In the genomic region with DNA sequence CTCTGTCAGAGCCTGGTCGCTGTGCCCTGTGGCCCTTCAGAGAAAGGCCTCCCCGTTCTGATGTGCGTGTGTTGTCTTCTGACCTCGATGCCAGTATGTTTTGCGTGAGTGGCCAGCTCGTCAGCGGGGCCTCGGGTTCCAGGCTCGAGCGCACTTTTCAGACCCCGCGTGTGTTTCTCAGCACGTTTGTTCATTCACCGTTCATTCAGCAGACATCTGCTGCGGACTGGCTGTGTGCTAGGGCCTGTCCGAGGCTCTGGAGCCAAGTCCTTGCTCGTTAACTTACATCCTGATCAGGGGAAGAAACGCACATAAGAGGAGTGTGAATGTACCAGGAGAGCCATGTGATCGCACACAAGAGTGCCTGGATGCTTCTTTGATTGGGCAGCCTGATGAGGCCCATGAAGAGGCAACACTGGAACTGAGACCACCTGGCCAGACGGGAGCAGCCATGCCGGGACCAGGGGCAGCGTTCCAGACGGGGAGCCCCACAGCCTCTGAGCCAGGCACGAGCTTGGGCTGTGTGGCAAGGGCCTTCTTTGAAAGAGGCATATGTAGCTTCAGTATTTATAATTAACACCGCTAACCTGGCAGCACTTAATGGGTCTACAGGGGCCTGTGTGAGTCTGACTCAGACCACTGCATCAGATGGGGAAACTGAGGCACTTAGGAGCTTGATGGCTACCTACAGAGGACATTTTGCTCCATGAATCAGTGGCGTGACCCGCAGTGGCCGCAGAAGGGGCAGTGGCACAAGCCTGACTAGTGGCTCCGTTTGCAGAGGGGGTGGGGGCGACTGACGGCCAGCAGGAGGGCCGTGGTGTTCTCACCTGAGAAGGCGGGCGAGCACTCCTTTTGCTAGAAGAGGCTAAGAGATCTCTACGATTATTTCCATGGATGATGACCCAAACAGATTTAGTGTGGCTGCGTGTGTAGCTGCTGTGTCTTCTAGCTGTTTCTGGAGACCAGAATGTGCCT, we compare ENCODE assay signal across 19 cellular contexts.
A peak's percentile ranks its signal among the peaks of the same experiment; 100 is the strongest.
DNase-seq lines count a peak whose midpoint lies in the region; ATAC-seq and TF ChIP-seq lines count a peak whose summit lies in the region.
"Had no signal": no experiment of that assay in that cellular context is flagged by ENCODE, and none has a peak within 500 bp of the region (broad histone marks: within the 10 kb centered on the region; RNA-seq: fewer than 3 reads in every experiment).

No MANE protein-coding gene starts in this region.

- peak overlapping the region; percentile 31 for H3K27ac Mint-ChIP-seq in activated CD4-positive, alpha-beta T cell treated with anti-CD3 and anti-CD28 coated beads, Interleukin-2, amount 10 ng/mL, durations not matched to agents 7 days and 5 days
- peak overlapping the region; percentile 33 for H3K27ac Mint-ChIP-seq in activated T-helper 17 cell treated with anti-CD3 and anti-CD28 coated beads, Interleukin-2, amount 50 U/mL, for 72 hours
- H3K27ac Mint-ChIP-seq in naive thymus-derived CD8-positive, alpha-beta T cell = peak overlapping the region in 7 of 10 donors; percentile 39 to 89 (median 63)
- H3K27ac Mint-ChIP-seq in glutamatergic neuron (ENCODE audit: unreplicated experiment) = no peak overlapping the region
- H3K27ac Mint-ChIP-seq: CD4-positive, alpha-beta T cell; T-helper 17 cell had no signal

- CTCF ChIA-PET in activated CD4-positive, alpha-beta T cell treated with anti-CD3 and anti-CD28 coated beads, Interleukin-2, amount 10 ng/mL, durations not matched to agents 7 days and 5 days (lab: Charles Lee) = interaction anchor here (1.0 to 2.2 kb wide), 5 partner anchors 10 to 30 kb away, joined by 3 to 7 read pairs (median 4); no protein-coding TSS in a partner anchor

- H3K9me3 Mint-ChIP-seq in activated CD4-positive, alpha-beta T cell treated with anti-CD3 and anti-CD28 coated beads, Interleukin-2, amount 10 ng/mL, durations not matched to agents 7 days and 5 days = peaks cover 25% of the 10 kb centered on the region
- peaks cover 11% of the 10 kb centered on the region for H3K9me3 Mint-ChIP-seq in activated T-helper 17 cell treated with anti-CD3 and anti-CD28 coated beads, Interleukin-2, amount 50 U/mL, for 72 hours
- H3K9me3 Mint-ChIP-seq in naive thymus-derived CD8-positive, alpha-beta T cell = peaks cover 0 to 18% (median 12%) of the 10 kb centered on the region in 9 donors
- H3K9me3 Mint-ChIP-seq in glutamatergic neuron (ENCODE audit: unreplicated experiment) = peaks cover 7% of the 10 kb centered on the region

- H3K36me3 Mint-ChIP-seq in activated CD4-positive, alpha-beta T cell treated with anti-CD3 and anti-CD28 coated beads, Interleukin-2, amount 10 ng/mL, durations not matched to agents 7 days and 5 days (ENCODE audit: low read depth) = peaks cover 44% of the 10 kb centered on the region
- peaks cover 17% of the 10 kb centered on the region for H3K36me3 Mint-ChIP-seq in activated T-helper 17 cell treated with anti-CD3 and anti-CD28 coated beads, Interleukin-2, amount 50 U/mL, for 72 hours (ENCODE audit: low read depth)
- H3K36me3 Mint-ChIP-seq in naive thymus-derived CD8-positive, alpha-beta T cell = peaks cover 8 to 27% (median 27%) of the 10 kb centered on the region in 3 donors
- peaks cover 22% of the 10 kb centered on the region for H3K36me3 Mint-ChIP-seq in glutamatergic neuron (ENCODE audit: unreplicated experiment)

- no peak overlapping the region for H3K4me3 Mint-ChIP-seq in activated CD4-positive, alpha-beta T cell treated with anti-CD3 and anti-CD28 coated beads, Interleukin-2, amount 10 ng/mL, durations not matched to agents 7 days and 5 days
- H3K4me3 Mint-ChIP-seq in activated T-helper 17 cell treated with anti-CD3 and anti-CD28 coated beads, Interleukin-2, amount 50 U/mL, for 72 hours = no peak overlapping the region
- H3K4me3 Mint-ChIP-seq in naive thymus-derived CD8-positive, alpha-beta T cell = peak overlapping the region in 2 of 10 donors; percentile 27 to 39
- H3K4me3 Mint-ChIP-seq in glutamatergic neuron (ENCODE audit: unreplicated experiment) = no peak overlapping the region
- H3K4me3 Mint-ChIP-seq: CD4-positive, alpha-beta T cell had no signal

- POLR2A ChIA-PET in activated CD4-positive, alpha-beta T cell treated with anti-CD3 and anti-CD28 coated beads, Interleukin-2, amount 10 ng/mL, durations not matched to agents 7 days and 5 days (lab: Charles Lee) = no interaction called here
- POLR2A ChIA-PET in naive thymus-derived CD8-positive, alpha-beta T cell (lab: Charles Lee) = interaction anchor here (0.6 to 1.7 kb wide), 3 partner anchors 9 to 40 kb away, joined by 3 to 4 read pairs (median 3); no protein-coding TSS in a partner anchor

- ATAC-seq in activated T-helper 17 cell treated with anti-CD3 and anti-CD28 coated beads, Interleukin-2, amount 50 U/mL, for 72 hours (replicated peaks) = no peak
- ATAC-seq in naive thymus-derived CD8-positive, alpha-beta T cell = no peak
- ATAC-seq: HCT116, lower lobe of right lung, mucosa of descending colon, psoas muscle, T-helper 17 cell had no signal

- no peak for TF ChIP-seq CTCF in glutamatergic neuron (IDR thresholded peaks at IDR 0.05; ENCODE audit: partially characterized antibody, unreplicated experiment)

- H3K27me3 Mint-ChIP-seq in activated CD4-positive, alpha-beta T cell treated with anti-CD3 and anti-CD28 coated beads, Interleukin-2, amount 10 ng/mL, durations not matched to agents 7 days and 5 days = no peaks in the 10 kb centered on the region
- H3K27me3 Mint-ChIP-seq in activated T-helper 17 cell treated with anti-CD3 and anti-CD28 coated beads, Interleukin-2, amount 50 U/mL, for 72 hours = no peaks in the 10 kb centered on the region
- no peaks in the 10 kb centered on the region for H3K27me3 Mint-ChIP-seq in naive thymus-derived CD8-positive, alpha-beta T cell
- no peaks in the 10 kb centered on the region for H3K27me3 Mint-ChIP-seq in glutamatergic neuron (ENCODE audit: unreplicated experiment)
- H3K27me3 Mint-ChIP-seq: CD4-positive, alpha-beta T cell; T-helper 17 cell had no signal

- peaks cover 25% of the 10 kb centered on the region for H3K4me1 Mint-ChIP-seq in activated CD4-positive, alpha-beta T cell treated with anti-CD3 and anti-CD28 coated beads, Interleukin-2, amount 10 ng/mL, durations not matched to agents 7 days and 5 days
- H3K4me1 Mint-ChIP-seq in activated T-helper 17 cell treated with anti-CD3 and anti-CD28 coated beads, Interleukin-2, amount 50 U/mL, for 72 hours = no peaks in the 10 kb centered on the region
- peaks cover 3 to 21% (median 11%) of the 10 kb centered on the region in 4 donors for H3K4me1 Mint-ChIP-seq in naive thymus-derived CD8-positive, alpha-beta T cell
- peaks cover 21% of the 10 kb centered on the region for H3K4me1 Mint-ChIP-seq in glutamatergic neuron (ENCODE audit: low read depth, unreplicated experiment)

- no peak for DNase-seq in activated CD4-positive, alpha-beta T cell treated with anti-CD3 and anti-CD28 coated beads, Interleukin-2, amount 10 ng/mL, durations not matched to agents 7 days and 5 days
- DNase-seq in activated CD4-positive, alpha-beta T cell treated with anti-CD3 and anti-CD28 coated beads, Interleukin-2, amount 50 U/mL, for 48 hours = no peak
- DNase-seq in D341Med (ENCODE audit: low spot score) = peak; percentile 38
- no peak for DNase-seq in naive thymus-derived CD8-positive, alpha-beta T cell
- no peak for DNase-seq in glutamatergic neuron
- no peak for DNase-seq in NK-92 (lab: John Stamatoyannopoulos, UW; ENCODE audit: unreplicated experiment)
- no peak for DNase-seq in T-helper 9 cell
- DNase-seq: lower lobe of right lung; NCI-H1048; NCI-H1694 treated with DMSO at 0.1 percent for 48 hours; NCI-H69; stimulated activated CD8-positive, alpha-beta memory T cell treated with anti-CD3 and anti-CD28 coated beads, Interleukin-4, amount 100 ng/mL, for 48 hours; T-helper 17 cell; trophoblast cell had no signal
